9 cellular contexts compared by ENCODE assay signal in the genomic region with DNA sequence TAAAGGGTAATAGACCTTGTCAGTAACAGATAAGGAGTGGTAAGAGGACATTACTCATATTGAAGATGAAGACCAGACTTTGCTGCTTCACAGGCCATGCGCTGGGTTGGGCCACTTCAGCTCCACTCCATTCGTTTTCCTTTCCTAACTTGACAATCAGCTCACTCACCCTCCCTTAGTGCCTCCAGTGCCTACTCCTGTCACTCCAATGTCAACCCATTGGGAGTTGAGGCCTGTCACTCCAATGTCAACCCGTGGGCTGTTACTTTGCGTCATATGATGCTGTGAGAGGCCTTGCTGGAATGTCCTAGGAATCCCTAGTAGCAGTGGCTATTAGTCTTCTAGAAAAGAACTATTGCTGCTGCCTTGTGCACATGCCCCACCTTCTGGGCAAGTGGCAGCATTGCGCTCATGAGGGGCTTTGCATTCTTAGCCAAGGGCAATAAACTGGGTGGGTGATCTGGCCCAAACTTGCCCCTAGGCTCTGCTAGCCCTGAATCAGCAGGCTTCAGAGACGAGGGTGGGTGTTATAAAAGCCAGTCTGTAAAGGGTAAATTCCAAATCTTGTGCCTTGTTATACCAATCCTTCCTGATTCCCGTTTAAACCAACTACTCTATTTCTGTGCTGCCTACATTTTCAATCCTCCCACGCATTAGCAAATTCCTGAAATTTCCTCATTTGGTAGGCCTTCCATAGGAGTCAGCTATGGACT. TPM values are rescaled to one million over a fixed set of nuclear protein-coding genes. Genes with fewer than 3 reads are reported as not detected.
A peak's percentile ranks its signal among the peaks of the same experiment; 100 is the strongest.
DNase-seq lines count a peak whose midpoint lies in the region; ATAC-seq, FAIRE-seq and TF ChIP-seq lines count a peak whose summit lies in the region.
"Had no signal": no experiment of that assay in that cellular context is flagged by ENCODE, and none has a peak within 500 bp of the region (broad histone marks: within the 10 kb centered on the region; RNA-seq: fewer than 3 reads in every experiment).

No MANE protein-coding gene starts in this region.

- TF ChIP-seq POLR2A in endothelial cell of umbilical vein (IDR thresholded peaks at IDR 0.05; ENCODE audit: low read depth, low read length), result peak; percentile 35

- no peaks in the 10 kb centered on the region for H3K27me3 ChIP-seq in endothelial cell of umbilical vein (ENCODE audit: control insufficient read depth in 2 of 2, insufficient read depth in 2 of 2, low read length in 2 of 2)
- no peaks in the 10 kb centered on the region for H3K27me3 ChIP-seq in muscle layer of duodenum (ENCODE audit: low read depth, low read length)

- H3K4me1 Mint-ChIP-seq in activated CD8-positive, alpha-beta memory T cell treated with anti-CD3 and anti-CD28 coated beads, Interleukin-2, amount 10 ng/mL, durations not matched to agents 7 days and 5 days, result peaks cover 2% of the 10 kb centered on the region

- no TSS peak for BruUV-seq in endothelial cell of umbilical vein (replicated peaks; lab: Mats Ljungman, UMichigan)

- H3K27ac Mint-ChIP-seq in activated CD8-positive, alpha-beta memory T cell treated with anti-CD3 and anti-CD28 coated beads, Interleukin-2, amount 10 ng/mL, durations not matched to agents 7 days and 5 days, result peak overlapping the region; percentile 43
- H3K27ac Mint-ChIP-seq: T-helper 1 cell treated with Interleukin-12 subunit alpha and Interleukin-12 subunit beta and Interleukin-4 antibody, amounts not matched to agents 30 μg/mL and 1 μg/mL, for 36 hours had no signal

- H3K4me2 ChIP-seq in endothelial cell of umbilical vein (ENCODE audit: insufficient read depth, low read length), result no peak overlapping the region

- no peaks in the 10 kb centered on the region for H4K20me1 ChIP-seq in endothelial cell of umbilical vein (replicated peaks; ENCODE audit: control insufficient read depth, extremely low read depth, insufficient read depth, low read length)

- CTCF ChIA-PET in activated CD8-positive, alpha-beta memory T cell treated with anti-CD3 and anti-CD28 coated beads, Interleukin-2, amount 10 ng/mL, durations not matched to agents 7 days and 5 days (lab: Charles Lee), result interaction anchor here (0.8 to 5.2 kb wide), 13 partner anchors 11 to 92 kb away, joined by 3 to 42 read pairs (median 4); no protein-coding TSS in a partner anchor
- CTCF ChIA-PET in endothelial cell of umbilical vein (lab: Charles Lee), result interaction anchor here (0.6 to 4.7 kb wide), 16 partner anchors 10 to 92 kb away, joined by 3 to 52 read pairs (median 4); a partner anchor contains a TSS

- H3K4me3 Mint-ChIP-seq in activated CD8-positive, alpha-beta memory T cell treated with anti-CD3 and anti-CD28 coated beads, Interleukin-2, amount 10 ng/mL, durations not matched to agents 7 days and 5 days, result no peak overlapping the region
- H3K4me3 Mint-ChIP-seq: T-helper 1 cell treated with Interleukin-12 subunit alpha and Interleukin-12 subunit beta and Interleukin-4 antibody, amounts not matched to agents 30 μg/mL and 1 μg/mL, for 36 hours had no signal

- no peak overlapping the region for H2AFZ ChIP-seq in endothelial cell of umbilical vein (ENCODE audit: low read depth, low read length)

- no peaks in the 10 kb centered on the region for H3K27me3 Mint-ChIP-seq in activated CD8-positive, alpha-beta memory T cell treated with anti-CD3 and anti-CD28 coated beads, Interleukin-2, amount 10 ng/mL, durations not matched to agents 7 days and 5 days

- dilution Hi-C loops in endothelial cell of umbilical vein (cut with MboI; ENCODE audit: extremely low pct_ligation_motif_present, low sequenced_read_pairs), result no loop called here

- no peaks in the 10 kb centered on the region for H3K9me3 ChIP-seq in endothelial cell of umbilical vein (replicated peaks; ENCODE audit: control insufficient read depth, insufficient read depth, low read length)
- H3K9me3 ChIP-seq in muscle layer of duodenum (ENCODE audit: control insufficient read depth in 1 of 2, low read length in 2 of 2), result no peaks in the 10 kb centered on the region

- no peak overlapping the region for H3K9ac ChIP-seq in endothelial cell of umbilical vein (replicated peaks; ENCODE audit: extremely low read depth, insufficient read depth, low read length)

- no peaks in the 10 kb centered on the region for H3K4me1 ChIP-seq in endothelial cell of umbilical vein (ENCODE audit: control insufficient read depth, extremely low read depth, insufficient read depth, low read length)
- H3K4me1 ChIP-seq in muscle layer of duodenum (ENCODE audit: control insufficient read depth in 1 of 2, insufficient read depth in 2 of 2, low read length in 2 of 2), result no peaks in the 10 kb centered on the region

- POLR2A ChIA-PET in endothelial cell of umbilical vein (lab: Charles Lee), result no interaction called here

- peaks cover 10 to 29% of the 10 kb centered on the region in 2 experiments for H3K36me3 ChIP-seq in endothelial cell of umbilical vein (ENCODE audit: control insufficient read depth in 2 of 2, extremely low read depth in 1 of 2, insufficient read depth in 2 of 2, low read length in 2 of 2)
- peaks cover 30 to 41% of the 10 kb centered on the region in 2 donors for H3K36me3 ChIP-seq in muscle layer of duodenum (ENCODE audit: control insufficient read depth in 1 of 2, insufficient read depth in 2 of 2, low read length in 2 of 2)

- TF ChIP-seq CTCF in endothelial cell of umbilical vein (IDR thresholded peaks at IDR 0.05; ENCODE audit: extremely low read depth in 1 of 2, insufficient read depth in 1 of 2, low read depth in 1 of 2, low read length in 2 of 2), result peak; percentile 83 to 87

- no peak overlapping the region for H3K4me3 ChIP-seq in endothelial cell of umbilical vein (replicated peaks in 1 of 3; ENCODE audit: insufficient read depth in 1 of 3, low read depth in 1 of 3, low read length in 3 of 3)
- no peak overlapping the region for H3K4me3 ChIP-seq in muscle layer of duodenum (ENCODE audit: low read depth in 1 of 2, low read length in 2 of 2)

- peak; percentile 57 for ATAC-seq in HG03175 (IDR thresholded peaks at IDR 0.05; ENCODE audit: unreplicated experiment)
- ATAC-seq in activated CD8-positive, alpha-beta memory T cell treated with anti-CD3 and anti-CD28 coated beads, Interleukin-2, amount 10 ng/mL, durations not matched to agents 7 days and 5 days, result peak; percentile 66

- no peaks in the 10 kb centered on the region for H3K9me3 Mint-ChIP-seq in activated CD8-positive, alpha-beta memory T cell treated with anti-CD3 and anti-CD28 coated beads, Interleukin-2, amount 10 ng/mL, durations not matched to agents 7 days and 5 days (ENCODE audit: low read depth)
- H3K9me3 Mint-ChIP-seq: T-helper 1 cell treated with Interleukin-12 subunit alpha and Interleukin-12 subunit beta and Interleukin-4 antibody, amounts not matched to agents 30 μg/mL and 1 μg/mL, for 36 hours had no signal

- H3K27ac ChIP-seq in endothelial cell of umbilical vein (ENCODE audit: insufficient read depth, low read depth, low read length) (peak overlapping the region; percentile 3), muscle layer of duodenum (ENCODE audit: low read length) (peak overlapping the region; percentile 54)

- no peaks in the 10 kb centered on the region for H3K79me2 ChIP-seq in endothelial cell of umbilical vein (ENCODE audit: control insufficient read depth, insufficient read depth, low read length)

- intact Hi-C loops in endothelial cell of umbilical vein (cut with micrococcal nuclease), result loop anchor here (1.0 to 2.0 kb wide), 3 partner anchors 21 to 98 kb away; no protein-coding TSS in a partner anchor

- peak; percentile 91 for FAIRE-seq in endothelial cell of umbilical vein (lab: Jason Lieb, UNC)

- H3K36me3 Mint-ChIP-seq in activated CD8-positive, alpha-beta memory T cell treated with anti-CD3 and anti-CD28 coated beads, Interleukin-2, amount 10 ng/mL, durations not matched to agents 7 days and 5 days, result peaks cover 9% of the 10 kb centered on the region

- no peaks in the 10 kb centered on the region for H3K9me1 ChIP-seq in endothelial cell of umbilical vein (replicated peaks; ENCODE audit: control insufficient read depth, extremely low read depth, insufficient read depth, low read length)

- peak; percentile 25 for DNase-seq in COLO668 (lab: John Stamatoyannopoulos, UW; ENCODE audit: unreplicated experiment)
- peak; percentile 85 for DNase-seq in NCI-H82 (lab: John Stamatoyannopoulos, UW)
- peak; percentile 79 for DNase-seq in activated CD8-positive, alpha-beta memory T cell treated with anti-CD3 and anti-CD28 coated beads, Interleukin-2, amount 10 ng/mL, durations not matched to agents 7 days and 5 days
- peak; percentile 75 for DNase-seq in endothelial cell of umbilical vein (ENCODE audit: low read depth, low spot score)
- DNase-seq in stimulated activated CD8-positive, alpha-beta memory T cell treated with anti-CD3 and anti-CD28 coated beads, Interleukin-7, amount 100 ng/mL, for 4 hours (ENCODE audit: low read depth in 2 of 2), result peak; percentile 30 to 38
- DNase-seq in GOT3 (lab: John Stamatoyannopoulos, UW), result no peak

TF ChIP-seq in endothelial cell of umbilical vein, 7 proteins besides CTCF, POLR2A, EP300 and RAD21:
- TF ChIP-seq GATA2 (IDR thresholded peaks at IDR 0.05; ENCODE audit: insufficient read depth, insufficient read length, low read depth, low read length), result no peak

RNA-seq across cellular contexts. Expression of a gene that starts 36.1 kb away (rescaled TPM):
- 100 to 1,000 TPM; 110 to 113 TPM for total RNA-seq in activated CD8-positive, alpha-beta memory T cell treated with anti-CD3 and anti-CD28 coated beads, Interleukin-2, amount 10 ng/mL, durations not matched to agents 7 days and 5 days
- 91.4 and 97.7 TPM in 2 replicates for total RNA-seq in endothelial cell of umbilical vein
- polyA plus RNA-seq in endothelial cell of umbilical vein, result 49.8 and 56.0 TPM in 2 replicates
- polyA plus RNA-seq in endothelial cell of umbilical vein (2011; cell fraction: cytosol; rRNA removed), result 46.7 and 47.7 TPM in 2 replicates
- 192 and 263 TPM in 2 replicates for polyA plus RNA-seq in endothelial cell of umbilical vein (2011; cell fraction: nucleus; rRNA removed)
- polyA plus RNA-seq in endothelial cell of umbilical vein (2012), result 47.3 and 50.3 TPM in 2 replicates
- 241 and 260 TPM in 2 replicates for polyA minus RNA-seq in endothelial cell of umbilical vein
- polyA minus RNA-seq in endothelial cell of umbilical vein (2011; cell fraction: cytosol; rRNA and poly(A)+ RNA removed), result 43.2 TPM
- polyA minus RNA-seq in endothelial cell of umbilical vein (2011; cell fraction: nucleus; rRNA and poly(A)+ RNA removed), result 147 and 206 TPM in 2 replicates

RNA-seq across cellular contexts. Expression of a gene that starts 51.7 kb away (rescaled TPM):
- 100 to 1,000 TPM; 583 to 726 TPM for total RNA-seq in activated CD8-positive, alpha-beta memory T cell treated with anti-CD3 and anti-CD28 coated beads, Interleukin-2, amount 10 ng/mL, durations not matched to agents 7 days and 5 days
- 520 and 590 TPM in 2 replicates for total RNA-seq in endothelial cell of umbilical vein
- 829 and 941 TPM in 2 replicates for polyA plus RNA-seq in endothelial cell of umbilical vein
- polyA plus RNA-seq in endothelial cell of umbilical vein (2011; cell fraction: cytosol; rRNA removed), result 770 and 805 TPM in 2 replicates
- 569 and 590 TPM in 2 replicates for polyA plus RNA-seq in endothelial cell of umbilical vein (2011; cell fraction: nucleus; rRNA removed)
- polyA plus RNA-seq in endothelial cell of umbilical vein (2012), result 848 and 969 TPM in 2 replicates
- 1,149 and 1,211 TPM in 2 replicates for polyA minus RNA-seq in endothelial cell of umbilical vein
- polyA minus RNA-seq in endothelial cell of umbilical vein (2011; cell fraction: cytosol; rRNA and poly(A)+ RNA removed), result 887 TPM
- polyA minus RNA-seq in endothelial cell of umbilical vein (2011; cell fraction: nucleus; rRNA and poly(A)+ RNA removed), result 125 and 191 TPM in 2 replicates
